15 cellular contexts compared by ENCODE assay signal in genomic region chr18:79684283-79684631, GRCh38. TPM values are rescaled to one million over a fixed set of nuclear protein-coding genes. Genes with fewer than 3 reads are reported as not detected.
DNase-seq lines count a peak whose midpoint lies in the region; TF ChIP-seq lines count a peak whose summit lies in the region.
"Had no signal": no experiment of that assay in that cellular context is flagged by ENCODE, and none has a peak within 500 bp of the region (broad histone marks: within the 10 kb centered on the region; RNA-seq: fewer than 3 reads in every experiment).

No MANE protein-coding gene starts in this region.

- H3K9me3 ChIP-seq in sigmoid colon, result no peaks in the 10 kb centered on the region
- H3K9me3 ChIP-seq: Peyer's patch had no signal

- no peaks in the 10 kb centered on the region for H3K27me3 Mint-ChIP-seq in activated naive CD4-positive, alpha-beta T cell treated with anti-CD3 and anti-CD28 coated beads for 36 hours (ENCODE audit: low read depth)
- H3K27me3 Mint-ChIP-seq in activated T-helper 2 cell treated with anti-CD3 and anti-CD28 coated beads, Interferon-gamma antibody, Interleukin-2, Interleukin-4, amounts not matched to agents 10 μg/mL and 5 μg/mL and 100 μg/mL, durations not matched to agents 14 hours and 24 hours and 36 hours (ENCODE audit: low read depth), result no peaks in the 10 kb centered on the region

- H3K36me3 Mint-ChIP-seq in activated naive CD4-positive, alpha-beta T cell treated with anti-CD3 and anti-CD28 coated beads for 36 hours (ENCODE audit: low read depth), result peaks cover 14% of the 10 kb centered on the region
- H3K36me3 Mint-ChIP-seq in activated T-helper 2 cell treated with anti-CD3 and anti-CD28 coated beads, Interferon-gamma antibody, Interleukin-2, Interleukin-4, amounts not matched to agents 10 μg/mL and 5 μg/mL and 100 μg/mL, durations not matched to agents 14 hours and 24 hours and 36 hours (ENCODE audit: low read depth), result peaks cover 61% of the 10 kb centered on the region

- 71 to 73% methylated on average over 10 of the region's 10 CpGs for WGBS in sigmoid colon, 2 donors

- no peak for TF ChIP-seq EP300 in sigmoid colon (IDR thresholded peaks at IDR 0.05)

- DNase-seq in activated naive CD4-positive, alpha-beta T cell treated with anti-CD3 and anti-CD28 coated beads for 36 hours, result peak; percentile 25
- no peak for DNase-seq in activated naive CD4-positive, alpha-beta T cell treated with anti-CD3 and anti-CD28 coated beads, Interleukin-2, amount 50 U/mL, for 16 hours
- peak; percentile 12 for DNase-seq in GM10266 (ENCODE audit: extremely low spot score)
- DNase-seq in activated T-helper 2 cell treated with anti-CD3 and anti-CD28 coated beads, Interferon-gamma antibody, Interleukin-2, Interleukin-4, amounts not matched to agents 10 μg/mL and 5 μg/mL and 100 μg/mL, durations not matched to agents 14 hours and 24 hours and 36 hours (ENCODE audit: low spot score), result no peak
- peak; percentile 55 for DNase-seq in stimulated activated CD8-positive, alpha-beta memory T cell treated with anti-CD3 and anti-CD28 coated beads, Interleukin-4, amount 100 ng/mL, for 48 hours
- no peak for DNase-seq in sigmoid colon
- no peak for DNase-seq in NCI-H345 treated with DMSO at 0.1 percent for 48 hours (lab: John Stamatoyannopoulos, UW; ENCODE audit: unreplicated experiment)
- no peak for DNase-seq in HK-2 (ENCODE audit: unreplicated experiment)
- DNase-seq: effector memory CD4-positive, alpha-beta T cell; Karpas-422; kidney; mesenchymal stem cell; NCI-H1105 had no signal

- no peak overlapping the region for H3K4me3 ChIP-seq in sigmoid colon
- H3K4me3 ChIP-seq: neural progenitor cell, Peyer's patch had no signal

- H3K27me3 ChIP-seq in sigmoid colon, result no peaks in the 10 kb centered on the region
- H3K27me3 ChIP-seq: neural progenitor cell, Peyer's patch had no signal

- CTCF ChIA-PET in activated naive CD4-positive, alpha-beta T cell treated with anti-CD3 and anti-CD28 coated beads for 36 hours (lab: Charles Lee), result no interaction called here

- no peaks in the 10 kb centered on the region for H3K9me3 Mint-ChIP-seq in activated naive CD4-positive, alpha-beta T cell treated with anti-CD3 and anti-CD28 coated beads for 36 hours
- H3K9me3 Mint-ChIP-seq in activated T-helper 2 cell treated with anti-CD3 and anti-CD28 coated beads, Interferon-gamma antibody, Interleukin-2, Interleukin-4, amounts not matched to agents 10 μg/mL and 5 μg/mL and 100 μg/mL, durations not matched to agents 14 hours and 24 hours and 36 hours, result no peaks in the 10 kb centered on the region

- intact Hi-C loops in activated naive CD4-positive, alpha-beta T cell treated with anti-CD3 and anti-CD28 coated beads for 36 hours (cut with micrococcal nuclease), result loop anchor here (5.0 kb wide), 3 partner anchors 113 to 1042 kb away; partner anchors contain the start of gene KCNG2
- intact Hi-C loops in activated T-helper 2 cell treated with anti-CD3 and anti-CD28 coated beads, Interferon-gamma antibody, Interleukin-2, Interleukin-4, amounts not matched to agents 10 μg/mL and 5 μg/mL and 100 μg/mL, durations not matched to agents 14 hours and 24 hours and 36 hours (cut with micrococcal nuclease), result loop anchor here (5.0 to 10.0 kb wide), 3 partner anchors 211 to 423 kb away; partner anchors contain the start of genes ADNP2 and HSBP1L1
- intact Hi-C loops in sigmoid colon (cut with DNase I), result loop anchor here (10.0 kb wide), 1 partner anchor 431 kb away; no protein-coding TSS in a partner anchor

- H3K4me1 ChIP-seq in sigmoid colon, result peaks cover 0 to 28% (median 19%) of the 10 kb centered on the region in 4 donors

- H3K36me3 ChIP-seq in sigmoid colon, result no peaks in the 10 kb centered on the region
- H3K36me3 ChIP-seq: neural progenitor cell had no signal

- H3K27ac Mint-ChIP-seq in activated naive CD4-positive, alpha-beta T cell treated with anti-CD3 and anti-CD28 coated beads for 36 hours, result peak overlapping the region; percentile 76
- H3K27ac Mint-ChIP-seq in activated T-helper 2 cell treated with anti-CD3 and anti-CD28 coated beads, Interferon-gamma antibody, Interleukin-2, Interleukin-4, amounts not matched to agents 10 μg/mL and 5 μg/mL and 100 μg/mL, durations not matched to agents 14 hours and 24 hours and 36 hours, result no peak overlapping the region
- H3K27ac Mint-ChIP-seq: neural progenitor cell had no signal

- no peak for TF ChIP-seq CTCF in GM10266 (IDR thresholded peaks at IDR 0.05; ENCODE audit: control insufficient read depth, insufficient read depth, low read depth, missing control alignments)
- no peak for TF ChIP-seq CTCF in sigmoid colon (IDR thresholded peaks at IDR 0.05)

- H3K4me1 Mint-ChIP-seq in activated naive CD4-positive, alpha-beta T cell treated with anti-CD3 and anti-CD28 coated beads for 36 hours (ENCODE audit: low read depth), result peaks cover 73% of the 10 kb centered on the region
- peaks cover 64% of the 10 kb centered on the region for H3K4me1 Mint-ChIP-seq in activated T-helper 2 cell treated with anti-CD3 and anti-CD28 coated beads, Interferon-gamma antibody, Interleukin-2, Interleukin-4, amounts not matched to agents 10 μg/mL and 5 μg/mL and 100 μg/mL, durations not matched to agents 14 hours and 24 hours and 36 hours (ENCODE audit: low read depth)

- no peak overlapping the region for H3K27ac ChIP-seq in sigmoid colon
- H3K27ac ChIP-seq: neural progenitor cell, Peyer's patch had no signal

- no peak overlapping the region for H3K4me3 Mint-ChIP-seq in activated naive CD4-positive, alpha-beta T cell treated with anti-CD3 and anti-CD28 coated beads for 36 hours
- peak overlapping the region; percentile 51 for H3K4me3 Mint-ChIP-seq in activated T-helper 2 cell treated with anti-CD3 and anti-CD28 coated beads, Interferon-gamma antibody, Interleukin-2, Interleukin-4, amounts not matched to agents 10 μg/mL and 5 μg/mL and 100 μg/mL, durations not matched to agents 14 hours and 24 hours and 36 hours (ENCODE audit: low read depth)
- H3K4me3 Mint-ChIP-seq: neural progenitor cell had no signal

- no peak for TF ChIP-seq POLR2A in sigmoid colon (IDR thresholded peaks at IDR 0.05)

RNA-seq across cellular contexts. Expression of gene CTDP1, which starts 4.7 kb away (rescaled TPM):
- 10 to 100 TPM; 28.0 to 29.1 TPM for total RNA-seq in activated naive CD4-positive, alpha-beta T cell treated with anti-CD3 and anti-CD28 coated beads for 36 hours
- total RNA-seq in activated T-helper 2 cell treated with anti-CD3 and anti-CD28 coated beads, Interferon-gamma antibody, Interleukin-2, Interleukin-4, amounts not matched to agents 10 μg/mL and 5 μg/mL and 100 μg/mL, durations not matched to agents 14 hours and 24 hours and 36 hours, result 42.0 and 43.3 TPM in 2 replicates
- 10 to 100 TPM; 11.1 to 14.7 (median 12.6) TPM for total RNA-seq in sigmoid colon
- polyA plus RNA-seq in sigmoid colon, result 10 to 100 TPM; 15.6 to 25.9 (median 22.3) TPM

Comparison
In these comparisons a context has a peak if more than half of its experiments do, and no peak if none do; other contexts are left out.
1. DNase-seq: peak in activated naive CD4-positive, alpha-beta T cell treated with anti-CD3 and anti-CD28 coated beads for 36 hours (single experiment), GM10266 (single experiment) and stimulated activated CD8-positive, alpha-beta memory T cell treated with anti-CD3 and anti-CD28 coated beads, Interleukin-4, amount 100 ng/mL, for 48 hours (single experiment); none in activated naive CD4-positive, alpha-beta T cell treated with anti-CD3 and anti-CD28 coated beads, Interleukin-2, amount 50 U/mL, for 16 hours (single experiment), activated T-helper 2 cell treated with anti-CD3 and anti-CD28 coated beads, Interferon-gamma antibody, Interleukin-2, Interleukin-4, amounts not matched to agents 10 μg/mL and 5 μg/mL and 100 μg/mL, durations not matched to agents 14 hours and 24 hours and 36 hours (single experiment), sigmoid colon (single experiment), NCI-H345 treated with DMSO at 0.1 percent for 48 hours (single experiment) and HK-2 (single experiment).